ENCODE assay signal across 22 cellular contexts in the genomic region with DNA sequence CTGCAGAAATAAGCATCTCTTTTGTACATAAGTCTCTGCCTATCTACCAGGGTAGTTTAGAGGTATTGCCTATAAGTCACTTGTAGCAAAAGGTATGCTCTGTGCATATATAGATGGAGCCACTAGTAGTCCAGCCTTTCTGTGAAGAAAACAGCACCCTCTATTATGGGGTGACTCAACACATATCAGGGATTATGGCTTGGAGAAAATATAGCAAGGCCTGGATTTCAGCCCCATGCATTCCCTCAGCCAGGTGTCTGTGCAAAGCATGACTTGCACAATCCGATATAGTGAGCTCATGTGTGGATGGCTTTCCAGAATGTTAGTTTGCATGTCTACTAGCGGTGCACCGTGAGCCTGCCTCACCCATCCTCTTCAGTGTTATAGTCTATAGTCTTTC. TPM values are rescaled to one million over a fixed set of nuclear protein-coding genes. Genes with fewer than 3 reads are reported as not detected.
"Had no signal": no experiment of that assay in that cellular context is flagged by ENCODE, and none has a peak within 500 bp of the region (broad histone marks: within the 10 kb centered on the region; RNA-seq: fewer than 3 reads in every experiment).

No MANE protein-coding gene starts in this region.

- FAIRE-seq: endothelial cell of umbilical vein, keratinocyte, urothelium cell line had no signal

- H3K36me3 ChIP-seq: gastrocnemius medialis, heart right ventricle, left ventricle myocardium inferior, neutrophil, sigmoid colon, stomach, thoracic aorta had no signal

- H3K4me3 ChIP-seq: coronary artery, gastrocnemius medialis, heart right ventricle, left ventricle myocardium inferior, lung, mucosa of descending colon, sigmoid colon, skin epidermis, stomach, thoracic aorta had no signal

- DNase-seq: effector CD4-positive, alpha-beta T cell; endodermal cell; gastrocnemius medialis; heart right ventricle; hypothalamus; left ventricle myocardium inferior; mucosa of descending colon; naive thymus-derived CD8-positive, alpha-beta T cell; posterior cingulate gyrus; sigmoid colon; stimulated activated CD4-positive, alpha-beta T cell treated with anti-CD3 and anti-CD28 coated beads, Interleukin-2, amount 100 ng/mL, for 24 hours; stimulated activated naive CD4-positive, alpha-beta T cell; stomach; substantia nigra had no signal

- H3K9me3 ChIP-seq: gastrocnemius medialis, heart right ventricle, left ventricle myocardium inferior, mucosa of descending colon, neutrophil, sigmoid colon, stomach, thoracic aorta had no signal

- H3K27ac ChIP-seq: coronary artery, gastrocnemius medialis, heart right ventricle, left ventricle myocardium inferior, neutrophil, sigmoid colon, skin epidermis, stomach, thoracic aorta had no signal

- ATAC-seq: gastrocnemius medialis; heart right ventricle; mucosa of descending colon; naive thymus-derived CD8-positive, alpha-beta T cell had no signal

- H3K27me3 ChIP-seq: gastrocnemius medialis, neutrophil, sigmoid colon, stomach had no signal

- H3K4me1 ChIP-seq: gastrocnemius medialis, heart right ventricle, left ventricle myocardium inferior, sigmoid colon, stomach had no signal

RNA-seq across cellular contexts. Expression of a gene that starts 13.4 kb away (rescaled TPM):
- total RNA-seq: naive thymus-derived CD8-positive, alpha-beta T cell had no signal
- polyA plus RNA-seq: naive thymus-derived CD8-positive, alpha-beta T cell had no signal

RNA-seq across cellular contexts. Expression of a gene that starts 22.7 kb away (rescaled TPM):
- total RNA-seq: endodermal cell; naive thymus-derived CD8-positive, alpha-beta T cell had no signal
- polyA plus RNA-seq: naive thymus-derived CD8-positive, alpha-beta T cell had no signal
